9 cellular contexts compared by ENCODE assay signal in the genomic region with DNA sequence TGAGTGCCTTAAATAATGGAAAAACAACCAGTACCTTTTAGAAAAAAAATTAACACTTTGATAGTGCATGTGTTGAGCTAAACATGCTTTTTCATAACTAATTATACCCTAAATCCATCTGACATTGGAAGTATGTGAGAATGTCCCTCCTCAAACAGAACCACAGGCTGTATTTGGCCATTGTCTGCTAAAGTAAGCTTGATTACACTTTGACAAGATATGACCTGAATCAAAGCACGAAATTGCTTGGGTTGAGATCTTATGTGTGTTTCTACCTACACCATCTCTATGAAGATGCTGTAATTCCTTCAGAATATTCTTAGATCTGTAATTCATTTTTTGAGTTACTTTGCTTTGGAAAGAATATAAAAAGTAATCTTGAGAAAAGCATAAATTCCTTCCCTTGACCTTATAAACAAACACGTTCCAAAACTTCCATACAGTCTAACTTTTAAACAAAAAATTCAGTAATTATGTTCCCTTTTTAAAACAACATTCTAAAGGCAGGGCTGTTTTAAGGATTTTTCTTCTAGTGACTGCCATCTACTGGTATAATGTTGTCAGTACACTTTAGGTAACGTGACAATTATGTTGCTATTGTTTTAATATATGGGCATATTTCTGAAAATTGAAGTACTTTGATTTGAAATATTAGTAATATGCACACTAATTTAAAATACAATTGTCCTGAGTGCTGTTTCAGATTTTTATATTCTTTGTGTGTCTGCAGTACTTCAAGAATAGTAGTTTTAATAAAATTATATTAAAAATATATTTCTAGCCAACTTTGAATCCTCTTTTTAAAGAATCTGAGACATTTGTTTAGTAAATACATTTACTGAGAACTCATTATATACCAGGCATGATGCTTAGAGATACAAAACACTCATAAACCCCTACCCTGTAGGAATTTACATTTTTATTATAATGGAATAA. TPM values are rescaled to one million over a fixed set of nuclear protein-coding genes. Genes with fewer than 3 reads are reported as not detected.
DNase-seq lines count a peak whose midpoint lies in the region; ATAC-seq and TF ChIP-seq lines count a peak whose summit lies in the region.
"Had no signal": no experiment of that assay in that cellular context is flagged by ENCODE, and none has a peak within 500 bp of the region (broad histone marks: within the 10 kb centered on the region; RNA-seq: fewer than 3 reads in every experiment).

No MANE protein-coding gene starts in this region.

- no peak overlapping the region for H3K27ac Mint-ChIP-seq in nephron
- H3K27ac Mint-ChIP-seq in activated T-helper 1 cell treated with anti-CD3 and anti-CD28 coated beads, Interleukin-12 subunit alpha, Interleukin-12 subunit beta, Interleukin-2, Interleukin-4 antibody, amounts not matched to agents 30 ng/mL and 10 ng/mL and 1 ng/mL, durations not matched to agents 14 hours and 24 hours and 36 hours: no peak overlapping the region
- H3K27ac Mint-ChIP-seq: activated B cell treated with CpG ODN at 0.5 μM for 24 hours had no signal

- intact Hi-C loops in activated T-helper 1 cell treated with anti-CD3 and anti-CD28 coated beads, Interleukin-12 subunit alpha, Interleukin-12 subunit beta, Interleukin-2, Interleukin-4 antibody, amounts not matched to agents 30 ng/mL and 10 ng/mL and 1 ng/mL, durations not matched to agents 14 hours and 24 hours and 36 hours (cut with micrococcal nuclease): loop anchor here (1.0 kb wide), 1 partner anchor 599 kb away; no protein-coding TSS in a partner anchor

- H3K9me3 Mint-ChIP-seq in nephron: no peaks in the 10 kb centered on the region
- H3K9me3 Mint-ChIP-seq in activated T-helper 1 cell treated with anti-CD3 and anti-CD28 coated beads, Interleukin-12 subunit alpha, Interleukin-12 subunit beta, Interleukin-2, Interleukin-4 antibody, amounts not matched to agents 30 ng/mL and 10 ng/mL and 1 ng/mL, durations not matched to agents 14 hours and 24 hours and 36 hours: no peaks in the 10 kb centered on the region
- H3K9me3 Mint-ChIP-seq: activated B cell treated with CpG ODN at 0.5 μM for 24 hours had no signal

- peaks cover 6% of the 10 kb centered on the region for H3K4me1 Mint-ChIP-seq in nephron
- no peaks in the 10 kb centered on the region for H3K4me1 Mint-ChIP-seq in activated T-helper 1 cell treated with anti-CD3 and anti-CD28 coated beads, Interleukin-12 subunit alpha, Interleukin-12 subunit beta, Interleukin-2, Interleukin-4 antibody, amounts not matched to agents 30 ng/mL and 10 ng/mL and 1 ng/mL, durations not matched to agents 14 hours and 24 hours and 36 hours (ENCODE audit: low read depth)
- H3K4me1 Mint-ChIP-seq: activated B cell treated with CpG ODN at 0.5 μM for 24 hours had no signal

- TF ChIP-seq CTCF in GM10266 (IDR thresholded peaks at IDR 0.05; ENCODE audit: control insufficient read depth, insufficient read depth, low read depth, missing control alignments) (peak; percentile 66), nephron (IDR thresholded peaks at IDR 0.05; ENCODE audit: unreplicated experiment in 3 of 3) (peak; percentile 71 to 94 (median 75))

- ATAC-seq in HG02610 (IDR thresholded peaks at IDR 0.05; ENCODE audit: unreplicated experiment): peak; percentile 62
- ATAC-seq in GM19023 (IDR thresholded peaks at IDR 0.05; ENCODE audit: unreplicated experiment): no peak

- peak; percentile 10 for DNase-seq in GM10266 (ENCODE audit: extremely low spot score)
- peak; percentile 6 for DNase-seq in NCI-H774 (lab: John Stamatoyannopoulos, UW)
- peak; percentile 61 for DNase-seq in dermis blood vessel endothelial cell
- no peak for DNase-seq in central memory CD4-positive, alpha-beta T cell
- DNase-seq in activated T-helper 1 cell treated with anti-CD3 and anti-CD28 coated beads, Interleukin-12 subunit alpha, Interleukin-12 subunit beta, Interleukin-2, Interleukin-4 antibody, amounts not matched to agents 30 ng/mL and 10 ng/mL and 1 ng/mL, durations not matched to agents 14 hours and 24 hours and 36 hours (ENCODE audit: low spot score): no peak
- DNase-seq: activated B cell treated with CpG ODN at 0.5 μM for 24 hours had no signal

- no peak overlapping the region for H3K4me3 Mint-ChIP-seq in nephron
- no peak overlapping the region for H3K4me3 Mint-ChIP-seq in activated T-helper 1 cell treated with anti-CD3 and anti-CD28 coated beads, Interleukin-12 subunit alpha, Interleukin-12 subunit beta, Interleukin-2, Interleukin-4 antibody, amounts not matched to agents 30 ng/mL and 10 ng/mL and 1 ng/mL, durations not matched to agents 14 hours and 24 hours and 36 hours
- H3K4me3 Mint-ChIP-seq: activated B cell treated with CpG ODN at 0.5 μM for 24 hours had no signal

- no peaks in the 10 kb centered on the region for H3K36me3 Mint-ChIP-seq in nephron (ENCODE audit: low read depth)
- H3K36me3 Mint-ChIP-seq in activated T-helper 1 cell treated with anti-CD3 and anti-CD28 coated beads, Interleukin-12 subunit alpha, Interleukin-12 subunit beta, Interleukin-2, Interleukin-4 antibody, amounts not matched to agents 30 ng/mL and 10 ng/mL and 1 ng/mL, durations not matched to agents 14 hours and 24 hours and 36 hours (ENCODE audit: low read depth): no peaks in the 10 kb centered on the region

- no peaks in the 10 kb centered on the region for H3K27me3 Mint-ChIP-seq in nephron (ENCODE audit: low read depth)
- no peaks in the 10 kb centered on the region for H3K27me3 Mint-ChIP-seq in activated T-helper 1 cell treated with anti-CD3 and anti-CD28 coated beads, Interleukin-12 subunit alpha, Interleukin-12 subunit beta, Interleukin-2, Interleukin-4 antibody, amounts not matched to agents 30 ng/mL and 10 ng/mL and 1 ng/mL, durations not matched to agents 14 hours and 24 hours and 36 hours (ENCODE audit: insufficient read depth)
- H3K27me3 Mint-ChIP-seq: activated B cell treated with CpG ODN at 0.5 μM for 24 hours had no signal

RNA-seq across cellular contexts. Expression of a gene that starts 20.9 kb away (rescaled TPM):
- 151 and 171 TPM in 2 replicates for total RNA-seq in dermis blood vessel endothelial cell
- not detected in 2 replicates for total RNA-seq in activated T-helper 1 cell treated with anti-CD3 and anti-CD28 coated beads, Interleukin-12 subunit alpha, Interleukin-12 subunit beta, Interleukin-2, Interleukin-4 antibody, amounts not matched to agents 30 ng/mL and 10 ng/mL and 1 ng/mL, durations not matched to agents 14 hours and 24 hours and 36 hours

Comparison
In these comparisons a context has a peak if more than half of its experiments do, and no peak if none do; other contexts are left out.
1. DNase-seq: peak in GM10266 (single experiment), NCI-H774 (single experiment) and dermis blood vessel endothelial cell (single experiment); none in central memory CD4-positive, alpha-beta T cell (single experiment) and activated T-helper 1 cell treated with anti-CD3 and anti-CD28 coated beads, Interleukin-12 subunit alpha, Interleukin-12 subunit beta, Interleukin-2, Interleukin-4 antibody, amounts not matched to agents 30 ng/mL and 10 ng/mL and 1 ng/mL, durations not matched to agents 14 hours and 24 hours and 36 hours (single experiment).
2. RNA of a gene that starts 20.9 kb away (total RNA-seq): 151 to 171 TPM in dermis blood vessel endothelial cell; not detected in activated T-helper 1 cell treated with anti-CD3 and anti-CD28 coated beads, Interleukin-12 subunit alpha, Interleukin-12 subunit beta, Interleukin-2, Interleukin-4 antibody, amounts not matched to agents 30 ng/mL and 10 ng/mL and 1 ng/mL, durations not matched to agents 14 hours and 24 hours and 36 hours; every median in the first group is over 100 times any median in the second.